ENCODE assay signal across 1 cellular context in genomic region chr1:40248429-40248828, GRCh38.
A peak's percentile ranks its signal among the peaks of the same experiment; 100 is the strongest.
TF ChIP-seq lines count a peak whose summit lies in the region.

No MANE protein-coding gene starts in this region.

TF ChIP-seq in HepG2, 621 proteins besides CTCF, POLR2A, EP300 and RAD21:
- TF ChIP-seq SOX13 (IDR thresholded peaks at IDR 0.05) (no peak), SOX13 (CRISPR knock-in tag; conservative IDR thresholded peaks at IDR 0.05 in 1 of 2, IDR thresholded peaks at IDR 0.05 in 1 of 2) (0 out of 4 replicates have a peak, but pooled peaks of 1 of the 2 experiments have one; percentile 37), NR3C1 (CRISPR knock-in tag; IDR thresholded peaks at IDR 0.05) (no peak)
